In the genomic region with DNA sequence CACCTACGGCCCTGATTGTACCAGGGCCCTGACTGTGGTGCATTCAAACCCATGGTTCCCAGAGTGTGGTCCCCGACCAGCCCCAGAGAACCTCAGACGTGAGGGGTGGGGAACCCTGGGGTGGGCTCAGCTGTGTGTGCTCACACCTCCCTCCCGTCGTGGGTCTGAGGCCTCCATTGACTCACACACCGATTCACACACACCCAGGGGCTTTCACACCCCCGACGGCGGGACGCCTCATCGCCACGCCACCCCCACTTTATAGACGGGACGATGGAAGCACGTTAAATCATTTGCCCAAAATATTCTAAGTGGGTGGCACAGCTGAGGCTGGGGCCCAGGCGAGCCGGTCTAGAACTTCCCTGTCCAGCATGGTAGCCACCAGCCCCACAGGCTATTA, we compare ENCODE assay signal across 14 cellular contexts. TPM values are rescaled to one million over a fixed set of nuclear protein-coding genes. Genes with fewer than 3 reads are reported as not detected.
DNase-seq lines count a peak whose midpoint lies in the region; ATAC-seq and TF ChIP-seq lines count a peak whose summit lies in the region.
"Had no signal": no experiment of that assay in that cellular context is flagged by ENCODE, and none has a peak within 500 bp of the region (broad histone marks: within the 10 kb centered on the region; RNA-seq: fewer than 3 reads in every experiment).

No MANE protein-coding gene starts in this region.

- CTCF ChIA-PET in HEK293 (lab: Yijun Ruan, JAX) = interaction anchor here (0.7 kb wide), 1 partner anchor 26 kb away, joined by 3 read pairs; no protein-coding TSS in a partner anchor

- no peak for TF ChIP-seq EP300 in ovary (IDR thresholded peaks at IDR 0.05)

- H3K36me3 ChIP-seq in HEK293 (ENCODE audit: control insufficient read depth in 2 of 2, insufficient read depth in 1 of 2, low read length in 2 of 2) = peaks cover 0 to under 1% of the 10 kb centered on the region in 2 experiments; a peak in 1 of 3 replicates
- no peaks in the 10 kb centered on the region for H3K36me3 ChIP-seq in ovary

- H3K4me1 Mint-ChIP-seq in activated naive CD8-positive, alpha-beta T cell treated with anti-CD3 and anti-CD28 coated beads, Interleukin-2, amount 10 ng/mL, durations not matched to agents 7 days and 5 days = peaks cover 25% of the 10 kb centered on the region
- H3K4me1 Mint-ChIP-seq in activated naive CD8-positive, alpha-beta T cell treated with anti-CD3 and anti-CD28 coated beads, Interleukin-2, amount 50 U/mL, for 24 hours = peaks cover 33% of the 10 kb centered on the region
- peaks cover 36 to 52% of the 10 kb centered on the region in 2 donors for H3K4me1 Mint-ChIP-seq in immature natural killer cell

- no peak overlapping the region for H3K27ac ChIP-seq in HEK293 (ENCODE audit: extremely low read depth, low read depth, low read length)
- H3K27ac ChIP-seq in ovary = no peak overlapping the region
- H3K27ac ChIP-seq: PC-9 had no signal

- no peak overlapping the region for H3K4me3 Mint-ChIP-seq in activated naive CD8-positive, alpha-beta T cell treated with anti-CD3 and anti-CD28 coated beads, Interleukin-2, amount 10 ng/mL, durations not matched to agents 7 days and 5 days
- H3K4me3 Mint-ChIP-seq in activated naive CD8-positive, alpha-beta T cell treated with anti-CD3 and anti-CD28 coated beads, Interleukin-2, amount 50 U/mL, for 24 hours = no peak overlapping the region
- H3K4me3 Mint-ChIP-seq in immature natural killer cell = peak overlapping the region in 1 of 5 donors; percentile 53

- H3K4me3 ChIP-seq in HEK293 (ENCODE audit: low read depth, low read length) (no peak overlapping the region), ovary (no peak overlapping the region), foreskin fibroblast (ENCODE audit: low read depth in 1 of 2, low read length in 2 of 2) (no peak overlapping the region)
- H3K4me3 ChIP-seq: PC-9 had no signal

- POLR2A ChIA-PET in activated naive CD8-positive, alpha-beta T cell treated with anti-CD3 and anti-CD28 coated beads, Interleukin-2, amount 10 ng/mL, durations not matched to agents 7 days and 5 days (lab: Charles Lee) = interaction anchor here (1.1 to 1.6 kb wide), 2 partner anchors 9 to 11 kb away, joined by 7 to 9 read pairs; no protein-coding TSS in a partner anchor
- POLR2A ChIA-PET in HEK293 (lab: Yijun Ruan, JAX) = no interaction called here

- H3K27me3 ChIP-seq in ovary = no peaks in the 10 kb centered on the region

- DNase-seq in activated naive CD8-positive, alpha-beta T cell treated with anti-CD3 and anti-CD28 coated beads, Interleukin-2, amount 10 ng/mL, durations not matched to agents 7 days and 5 days = no peak
- no peak for DNase-seq in activated naive CD8-positive, alpha-beta T cell treated with anti-CD3 and anti-CD28 coated beads, Interleukin-2, amount 50 U/mL, for 24 hours
- no peak for DNase-seq in immature natural killer cell
- DNase-seq in ovary = peak in 3 of 5 donors; percentile 18 to 28 (median 24)
- no peak for DNase-seq in activated gamma-delta T cell treated with Interleukin-2 at 50 U/mL for 16 hours
- DNase-seq in foreskin fibroblast = no peak
- DNase-seq: 8988T, H7, MM.1S, NCI-H1105 treated with DMSO at 0.1 percent for 48 hours, NCI-H187, PC-9 had no signal

- intact Hi-C loops in ovary (cut with DNase I) = no loop called here

- H3K27ac Mint-ChIP-seq in activated naive CD8-positive, alpha-beta T cell treated with anti-CD3 and anti-CD28 coated beads, Interleukin-2, amount 10 ng/mL, durations not matched to agents 7 days and 5 days = peak overlapping the region; percentile 51
- H3K27ac Mint-ChIP-seq in activated naive CD8-positive, alpha-beta T cell treated with anti-CD3 and anti-CD28 coated beads, Interleukin-2, amount 50 U/mL, for 24 hours = no peak overlapping the region
- H3K27ac Mint-ChIP-seq in immature natural killer cell = peak overlapping the region in 4 of 6 donors; percentile 74 to 99 (median 96)

- H3K9me3 ChIP-seq in HEK293 (ENCODE audit: control insufficient read depth, insufficient read depth, low read depth, low read length) (no peaks in the 10 kb centered on the region), ovary (no peaks in the 10 kb centered on the region)

- peaks cover 2% of the 10 kb centered on the region; the same call in 1 of the 2 replicates for H3K4me1 ChIP-seq in HEK293 (ENCODE audit: control insufficient read depth, insufficient read depth, low read length)
- peaks cover 5% of the 10 kb centered on the region for H3K4me1 ChIP-seq in ovary (ENCODE audit: insufficient read depth)

- H3K9me3 Mint-ChIP-seq in activated naive CD8-positive, alpha-beta T cell treated with anti-CD3 and anti-CD28 coated beads, Interleukin-2, amount 10 ng/mL, durations not matched to agents 7 days and 5 days = no peaks in the 10 kb centered on the region
- H3K9me3 Mint-ChIP-seq in activated naive CD8-positive, alpha-beta T cell treated with anti-CD3 and anti-CD28 coated beads, Interleukin-2, amount 50 U/mL, for 24 hours = no peaks in the 10 kb centered on the region
- H3K9me3 Mint-ChIP-seq in immature natural killer cell = no peaks in the 10 kb centered on the region

- no peak for TF ChIP-seq POLR2A in ovary (IDR thresholded peaks at IDR 0.05)

- TF ChIP-seq CTCF in HEK293 (tag by site-specific recombination; IDR thresholded peaks at IDR 0.05) (no peak), ovary (IDR thresholded peaks at IDR 0.05) (no peak), foreskin fibroblast (IDR thresholded peaks at IDR 0.05; ENCODE audit: low read depth, low read length) (no peak)

- peaks cover 3% of the 10 kb centered on the region for H3K36me3 Mint-ChIP-seq in activated naive CD8-positive, alpha-beta T cell treated with anti-CD3 and anti-CD28 coated beads, Interleukin-2, amount 10 ng/mL, durations not matched to agents 7 days and 5 days
- no peaks in the 10 kb centered on the region for H3K36me3 Mint-ChIP-seq in activated naive CD8-positive, alpha-beta T cell treated with anti-CD3 and anti-CD28 coated beads, Interleukin-2, amount 50 U/mL, for 24 hours (ENCODE audit: low read depth)
- H3K36me3 Mint-ChIP-seq in immature natural killer cell = no peaks in the 10 kb centered on the region

- WGBS in ovary, 3 donors = 77 to 78% (median 78%) methylated on average over 17 of the region's 17 CpGs

- ATAC-seq in activated naive CD8-positive, alpha-beta T cell treated with anti-CD3 and anti-CD28 coated beads, Interleukin-2, amount 10 ng/mL, durations not matched to agents 7 days and 5 days (ENCODE audit: low read depth) = no peak
- no peak for ATAC-seq in activated naive CD8-positive, alpha-beta T cell treated with anti-CD3 and anti-CD28 coated beads, Interleukin-2, amount 50 U/mL, for 24 hours
- ATAC-seq in GM21717 (IDR thresholded peaks at IDR 0.05; ENCODE audit: unreplicated experiment) = no peak

- no peaks in the 10 kb centered on the region for H3K27me3 Mint-ChIP-seq in activated naive CD8-positive, alpha-beta T cell treated with anti-CD3 and anti-CD28 coated beads, Interleukin-2, amount 10 ng/mL, durations not matched to agents 7 days and 5 days
- H3K27me3 Mint-ChIP-seq in activated naive CD8-positive, alpha-beta T cell treated with anti-CD3 and anti-CD28 coated beads, Interleukin-2, amount 50 U/mL, for 24 hours = no peaks in the 10 kb centered on the region
- H3K27me3 Mint-ChIP-seq in immature natural killer cell (ENCODE audit: low read depth in 3 of 3) = peaks cover 11 to 22% (median 21%) of the 10 kb centered on the region in 3 donors

TF ChIP-seq in HEK293, 187 proteins besides CTCF, POLR2A, EP300 and RAD21:
- TF ChIP-seq EGR2 (tag by site-specific recombination; IDR thresholded peaks at IDR 0.05; ENCODE audit: low read depth) = 0 out of 2 replicates have a peak, but pooled peaks have one; percentile 15
- TF ChIP-seq ZNF157 (tag by site-specific recombination; IDR thresholded peaks at IDR 0.05) = no peak
- no peak for TF ChIP-seq ZNF23 (tag by site-specific recombination; IDR thresholded peaks at IDR 0.05; ENCODE audit: borderline replicate concordance)

RNA-seq across cellular contexts. Expression of a gene that starts 3.4 kb away (rescaled TPM):
- 10 to 100 TPM; 67.1 to 67.2 TPM for total RNA-seq in activated naive CD8-positive, alpha-beta T cell treated with anti-CD3 and anti-CD28 coated beads, Interleukin-2, amount 10 ng/mL, durations not matched to agents 7 days and 5 days
- under 1 TPM in 2 of 3 donors, not detected in 1; 0.54 to 0.63 TPM for polyA plus RNA-seq in immature natural killer cell
- 10 to 100 TPM; 12.6 to 69.5 (median 54.3) TPM for total RNA-seq in ovary
- 10 to 100 TPM in 1 of 2 donors, 1 to 10 TPM in 1; 3.2 to 22.2 TPM for polyA plus RNA-seq in ovary

Comparison
In these comparisons a context has a peak if more than half of its experiments do, and no peak if none do; other contexts are left out.
1. DNase-seq: peak in ovary (3 of 5); none in activated naive CD8-positive, alpha-beta T cell treated with anti-CD3 and anti-CD28 coated beads, Interleukin-2, amount 10 ng/mL, durations not matched to agents 7 days and 5 days (single experiment), activated naive CD8-positive, alpha-beta T cell treated with anti-CD3 and anti-CD28 coated beads, Interleukin-2, amount 50 U/mL, for 24 hours (single experiment), immature natural killer cell (0 of 3), activated gamma-delta T cell treated with Interleukin-2 at 50 U/mL for 16 hours (single experiment) and foreskin fibroblast (0 of 2).